15 cellular contexts compared by ENCODE assay signal in the genomic region with DNA sequence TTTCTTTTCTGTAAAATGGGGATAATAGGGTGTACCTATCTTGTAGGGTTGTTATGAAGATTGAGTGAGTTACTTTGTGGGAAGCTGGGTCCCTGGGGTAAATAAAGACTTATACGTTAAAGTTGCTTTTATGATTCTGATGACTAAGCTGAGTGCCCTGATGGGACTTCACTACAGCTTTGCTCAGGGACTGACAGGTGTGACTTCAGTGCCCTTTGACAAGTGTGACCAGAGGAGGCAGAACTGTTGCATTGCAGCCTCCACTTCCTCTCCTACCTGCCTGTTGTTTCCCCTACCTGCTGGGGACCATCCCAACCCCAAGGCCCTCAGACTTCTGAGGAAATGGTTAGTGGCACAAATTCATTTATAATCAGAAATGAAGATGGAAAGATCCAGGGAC.
"Had no signal": no experiment of that assay in that cellular context is flagged by ENCODE, and none has a peak within 500 bp of the region (broad histone marks: within the 10 kb centered on the region; RNA-seq: fewer than 3 reads in every experiment).

No MANE protein-coding gene starts in this region.

- H3K36me3 ChIP-seq: esophagus squamous epithelium, lower lobe of right lung, neutrophil, spleen, transverse colon had no signal

- H3K27ac ChIP-seq: coronary artery, esophagus squamous epithelium, lower lobe of right lung, neutrophil, parathyroid adenoma, spleen, transverse colon had no signal

- H2AFZ ChIP-seq: parathyroid adenoma had no signal

- H3K9ac ChIP-seq: parathyroid adenoma had no signal

- DNase-seq: dermis blood vessel endothelial cell; effector memory CD4-positive, alpha-beta T cell; erythroblast; esophagus squamous epithelium; foreskin melanocyte; left ventricle myocardium superior; lower lobe of right lung; naive thymus-derived CD8-positive, alpha-beta T cell; spleen; stimulated activated CD4-positive, alpha-beta T cell treated with anti-CD3 and anti-CD28 coated beads, Interleukin-4, amount 100 ng/mL, for 4 hours; transverse colon had no signal

- FAIRE-seq: keratinocyte had no signal

- H3K4me3 ChIP-seq: coronary artery, esophagus squamous epithelium, lower lobe of right lung, spleen, transverse colon had no signal

- H3K9me3 ChIP-seq: esophagus squamous epithelium, lower lobe of right lung, neutrophil, spleen, transverse colon had no signal
